ENCODE assay signal across 34 cellular contexts in genomic region chr11:129544691-129545090, GRCh38.
"Had no signal": no experiment of that assay in that cellular context is flagged by ENCODE, and none has a peak within 500 bp of the region (broad histone marks: within the 10 kb centered on the region; RNA-seq: fewer than 3 reads in every experiment).

No MANE protein-coding gene starts in this region.

- H3K36me3 ChIP-seq: MG63 had no signal

- DNase-seq: Karpas-422, Kasumi-1, MG63, MM.1S, MV-4-11, NCI-H1048, NCI-H1092, NCI-H1092 treated with DMSO at 0.1 percent for 48 hours, NCI-H1105, NCI-H1105 treated with DMSO at 0.1 percent for 48 hours, NCI-H1417, NCI-H1417 treated with DMSO at 0.1 percent for 48 hours, NCI-H1436, NCI-H1436 treated with DMSO at 0.1 percent for 48 hours, NCI-H146, NCI-H1694, NCI-H1694 treated with DMSO at 0.1 percent for 48 hours, NCI-H187, NCI-H187 treated with DMSO at 0.1 percent for 48 hours, NCI-H1930, NCI-H2029, NCI-H2029 treated with DMSO at 0.1 percent for 48 hours, NCI-H2081, NCI-H2081 treated with DMSO at 0.1 percent for 48 hours, NCI-H2107, NCI-H2171, NCI-H2171 treated with DMSO at 0.1 percent for 48 hours, NCI-H2227 treated with DMSO at 0.1 percent for 48 hours, NCI-H226, NCI-H345, NCI-H446, NCI-H446 treated with DMSO at 0.1 percent for 48 hours, NCI-H510A, NCI-H510A treated with DMSO at 0.1 percent for 48 hours had no signal

- H3K4me3 ChIP-seq: MG63 had no signal

- H3K27me3 ChIP-seq: MG63 had no signal
